Comparison of ENCODE assay signal across 8 cellular contexts in the genomic region with DNA sequence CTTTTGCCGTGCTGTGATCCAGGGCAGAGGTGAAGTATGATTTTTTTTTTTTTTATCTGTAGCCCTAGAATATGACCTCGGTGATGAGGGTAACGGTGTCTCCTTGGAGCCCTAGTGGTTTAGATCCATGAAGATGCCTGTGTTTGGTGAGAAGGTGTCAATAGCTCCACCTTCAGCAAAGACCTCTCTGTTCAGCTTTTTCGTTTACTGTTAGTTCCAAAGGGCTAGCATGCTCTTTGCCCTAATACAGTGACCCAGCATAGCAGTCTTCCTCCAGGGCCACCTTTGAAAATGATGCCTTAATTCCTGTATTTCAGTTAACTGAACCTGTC.
DNase-seq lines count a peak whose midpoint lies in the region; ATAC-seq and TF ChIP-seq lines count a peak whose summit lies in the region.

No MANE protein-coding gene starts in this region.

- H3K9me3 ChIP-seq in MM.1S (replicated peaks; ENCODE audit: insufficient read depth, low read length) (no peaks in the 10 kb centered on the region), muscle layer of colon (ENCODE audit: low read length) (no peaks in the 10 kb centered on the region)

- peak overlapping the region; percentile 82 for H2AFZ ChIP-seq in MM.1S (ENCODE audit: low read length)

- H3K27me3 ChIP-seq in MM.1S (replicated peaks; ENCODE audit: insufficient read depth, low read length): no peaks in the 10 kb centered on the region
- H3K27me3 ChIP-seq in muscle layer of colon (ENCODE audit: control insufficient read depth in 1 of 2, insufficient read depth in 2 of 2, low read length in 2 of 2): no peaks in the 10 kb centered on the region

- DNase-seq in NCI-H748 (lab: John Stamatoyannopoulos, UW; ENCODE audit: unreplicated experiment) (peak; percentile 7), NCI-H748 treated with DMSO at 0.1 percent for 48 hours (lab: John Stamatoyannopoulos, UW) (no peak), MM.1S (peak; percentile 48), choroid plexus epithelial cell (ENCODE audit: low read depth) (peak; percentile 23), ecto neural progenitor cell (ENCODE audit: low spot score) (no peak)
- DNase-seq in NK-92 treated with Interleukin-12 subunit alpha and Interleukin-12 subunit beta, amount 100 ng/mL, for 24 hours (lab: John Stamatoyannopoulos, UW): no peak

- H4K20me1 ChIP-seq in MM.1S (ENCODE audit: insufficient read depth, low read length): no peaks in the 10 kb centered on the region

- peaks cover 50% of the 10 kb centered on the region for H3K79me2 ChIP-seq in MM.1S (ENCODE audit: low read length)

- H3K9ac ChIP-seq in MM.1S (ENCODE audit: low read length) (peak overlapping the region; percentile 94), muscle layer of colon (ENCODE audit: low read length) (peak overlapping the region; percentile 100)

- peaks cover 13% of the 10 kb centered on the region for H3K4me1 ChIP-seq in MM.1S (ENCODE audit: low read length)
- H3K4me1 ChIP-seq in muscle layer of colon (ENCODE audit: insufficient read depth, low read length): peaks cover 26% of the 10 kb centered on the region

- peak overlapping the region; percentile 73; the same call in 1 of the 2 replicates for H3K27ac ChIP-seq in MM.1S (ENCODE audit: low read length)
- peak overlapping the region; percentile 92 for H3K27ac ChIP-seq in muscle layer of colon (ENCODE audit: low read depth, low read length)

- H3K4me2 ChIP-seq in MM.1S (ENCODE audit: low read depth, low read length): peak overlapping the region; percentile 60

- no peaks in the 10 kb centered on the region for H3K36me3 ChIP-seq in MM.1S (replicated peaks; ENCODE audit: insufficient read depth, low read length)
- H3K36me3 ChIP-seq in muscle layer of colon (ENCODE audit: insufficient read depth, low read length): peaks cover 19% of the 10 kb centered on the region

- ATAC-seq in HG02588 (IDR thresholded peaks at IDR 0.05; ENCODE audit: unreplicated experiment): no peak

- peaks cover 19% of the 10 kb centered on the region for H3F3A ChIP-seq in MM.1S (ENCODE audit: insufficient read depth, low read length)

- H3K9me2 ChIP-seq in MM.1S (replicated peaks; ENCODE audit: insufficient read depth, low read length): no peaks in the 10 kb centered on the region

- peak overlapping the region; percentile 87 for H3K4me3 ChIP-seq in MM.1S (ENCODE audit: low read length)
- peak overlapping the region; percentile 94 for H3K4me3 ChIP-seq in choroid plexus epithelial cell (ENCODE audit: low read depth, low read length)
- peak overlapping the region; percentile 92 to 100 for H3K4me3 ChIP-seq in muscle layer of colon (ENCODE audit: low read depth in 1 of 2, low read length in 2 of 2)

- TF ChIP-seq CTCF in MM.1S (IDR thresholded peaks at IDR 0.05; ENCODE audit: low read length) (peak; percentile 20), choroid plexus epithelial cell (conservative IDR thresholded peaks at IDR 0.05; ENCODE audit: low read depth, low read length) (peak; percentile 12)

Comparison
In these comparisons a context has a peak if more than half of its experiments do, and no peak if none do; other contexts are left out.
1. DNase-seq: peak in NCI-H748 (single experiment), MM.1S (single experiment) and choroid plexus epithelial cell (single experiment); none in NCI-H748 treated with DMSO at 0.1 percent for 48 hours (single experiment), ecto neural progenitor cell (single experiment) and NK-92 treated with Interleukin-12 subunit alpha and Interleukin-12 subunit beta, amount 100 ng/mL, for 24 hours (single experiment).
2. Peak in every context shown above with its lines, with median percentiles within 50 percentile points of each other: H3K4me3 ChIP-seq.